Comparison of ENCODE assay signal across 11 cellular contexts in genomic region chr9:97502984-97503861, GRCh38. TPM values are rescaled to one million over a fixed set of nuclear protein-coding genes. Genes with fewer than 3 reads are reported as not detected.
DNase-seq lines count a peak whose midpoint lies in the region; ATAC-seq and TF ChIP-seq lines count a peak whose summit lies in the region.
"Had no signal": no experiment of that assay in that cellular context is flagged by ENCODE, and none has a peak within 500 bp of the region (broad histone marks: within the 10 kb centered on the region; RNA-seq: fewer than 3 reads in every experiment).

No MANE protein-coding gene starts in this region.

- TF ChIP-seq CTCF in GM06990 (IDR thresholded peaks at IDR 0.05; ENCODE audit: insufficient read depth, low read length, poor library complexity, severe bottlenecking), result no peak

- H3K9me3 ChIP-seq in esophagus (ENCODE audit: control insufficient read depth in 2 of 2, insufficient read depth in 1 of 2, low read depth in 1 of 2, low read length in 1 of 2), result no peaks in the 10 kb centered on the region
- peaks cover 0 to 7% of the 10 kb centered on the region in 2 donors for H3K9me3 ChIP-seq in neuronal stem cell (replicated peaks in 1 of 2; ENCODE audit: control insufficient read depth in 2 of 2, insufficient read depth in 1 of 2, low read depth in 1 of 2, low read length in 2 of 2)
- H3K9me3 ChIP-seq: neutrophil had no signal

- no peak overlapping the region for H3K4ac ChIP-seq in neuronal stem cell (ENCODE audit: low read length)

- no peaks in the 10 kb centered on the region for H3K79me1 ChIP-seq in neuronal stem cell (ENCODE audit: low read depth, low read length)

- H3K18ac ChIP-seq in neuronal stem cell (ENCODE audit: low read length), result peak overlapping the region; percentile 51

- H4K91ac ChIP-seq in neuronal stem cell (ENCODE audit: low read depth, low read length, poor library complexity), result no peak overlapping the region

- ATAC-seq in GM19397 (IDR thresholded peaks at IDR 0.05; ENCODE audit: unreplicated experiment) (no peak), HG03354 (IDR thresholded peaks at IDR 0.05; ENCODE audit: poor library complexity, severe bottlenecking, unreplicated experiment) (no peak), GM19463 (IDR thresholded peaks at IDR 0.05; ENCODE audit: unreplicated experiment) (no peak)

- WGBS in esophagus, 2 donors, result 46 to 50% methylated on average over 17 of the region's 17 CpGs
- WGBS in neuronal stem cell (ENCODE audit: extremely low coverage in 2 of 2, insufficient read length in 2 of 2, insufficient replicate concordance in 1 of 2), 2 donors, result no CpG with 5 or more reads among the region's 17 CpGs

- no peak overlapping the region for H2BK5ac ChIP-seq in neuronal stem cell (ENCODE audit: low read length)

- H2BK120ac ChIP-seq in neuronal stem cell (ENCODE audit: low read depth, low read length), result no peak overlapping the region

- H3K27me3 ChIP-seq in GM06990 (replicated peaks; ENCODE audit: control insufficient read depth, insufficient read depth, low read length), result no peaks in the 10 kb centered on the region
- peaks cover 0 to 12% of the 10 kb centered on the region in 2 donors for H3K27me3 ChIP-seq in esophagus (ENCODE audit: control insufficient read depth in 1 of 2, insufficient read depth in 2 of 2, low read length in 2 of 2)
- H3K27me3 ChIP-seq in neuronal stem cell (ENCODE audit: control insufficient read depth in 3 of 3, insufficient read depth in 3 of 3, low read depth in 1 of 3, low read length in 3 of 3), result peaks cover 15 to 71% (median 45%) of the 10 kb centered on the region in 3 experiments

- H3K27ac ChIP-seq in esophagus (ENCODE audit: low read depth in 2 of 2, low read length in 1 of 2) (peak overlapping the region; percentile 55 to 69), neuronal stem cell (replicated peaks; ENCODE audit: low read length) (no peak overlapping the region)
- H3K27ac ChIP-seq: neutrophil had no signal

- no peak overlapping the region for H2BK12ac ChIP-seq in neuronal stem cell (ENCODE audit: low read length)

- H3K36me3 ChIP-seq in GM06990 (ENCODE audit: control insufficient read depth, insufficient read depth, low read length) (no peaks in the 10 kb centered on the region), esophagus (ENCODE audit: control insufficient read depth in 2 of 2, insufficient read depth in 2 of 2, low read length in 1 of 2) (no peaks in the 10 kb centered on the region), neuronal stem cell (replicated peaks in 1 of 2; ENCODE audit: control insufficient read depth in 2 of 2, insufficient read depth in 2 of 2, low read length in 2 of 2) (no peaks in the 10 kb centered on the region)
- H3K36me3 ChIP-seq: neutrophil had no signal

- H3K4me3 ChIP-seq in GM06990 (replicated peaks; ENCODE audit: low read depth, low read length) (peak overlapping the region; percentile 83), esophagus (ENCODE audit: low read depth in 1 of 2, low read length in 2 of 2) (peak overlapping the region; percentile 59 to 61), neuronal stem cell (ENCODE audit: low read length in 2 of 2) (no peak overlapping the region)

- H3K14ac ChIP-seq in neuronal stem cell (ENCODE audit: low read length), result no peak overlapping the region

- peak overlapping the region; percentile 64 for H3K9ac ChIP-seq in neuronal stem cell (ENCODE audit: low read depth, low read length, poor library complexity)

- H3K4me2 ChIP-seq in neuronal stem cell (ENCODE audit: insufficient read depth, low read length, poor library complexity, severe bottlenecking), result peak overlapping the region; percentile 98

- H2AFZ ChIP-seq in neuronal stem cell (ENCODE audit: low read length), result peak overlapping the region; percentile 83

- H4K8ac ChIP-seq in neuronal stem cell (ENCODE audit: low read depth, low read length), result no peak overlapping the region

- H3K4me1 ChIP-seq in esophagus (ENCODE audit: control insufficient read depth in 2 of 2, insufficient read depth in 2 of 2, low read length in 1 of 2), result peaks cover 3 to 5% of the 10 kb centered on the region in 2 donors
- H3K4me1 ChIP-seq in neuronal stem cell (ENCODE audit: control insufficient read depth in 2 of 2, insufficient read depth in 1 of 2, low read depth in 1 of 2, low read length in 2 of 2), result peaks cover 0 to 7% of the 10 kb centered on the region in 2 donors

- H3K23ac ChIP-seq in neuronal stem cell (ENCODE audit: low read depth, low read length, poor library complexity), result no peak overlapping the region

- H2AK5ac ChIP-seq in neuronal stem cell (ENCODE audit: low read depth, low read length), result no peak overlapping the region

- DNase-seq in GM06990 (ENCODE audit: extremely low read depth, insufficient read length) (peak; percentile 30), SK-N-DZ (ENCODE audit: low spot score) (peak; percentile 6), neuronal stem cell (ENCODE audit: low spot score) (no peak), nucleus accumbens (lab: John Stamatoyannopoulos, UW) (no peak)
- DNase-seq: GDM1, trophoblast cell had no signal

- no peak overlapping the region for H2BK15ac ChIP-seq in neuronal stem cell (ENCODE audit: low read length)

RNA-seq across cellular contexts. Expression of gene TMOD1, which starts 1.8 kb away (rescaled TPM):
- 12.1 and 13.2 TPM in 2 replicates for polyA plus RNA-seq in SK-N-DZ (2014; cell fraction: cytosol; rRNA removed)
- polyA plus RNA-seq in SK-N-DZ (2014; cell fraction: nucleus; rRNA removed), result 9.4 and 9.9 TPM in 2 replicates
- polyA plus RNA-seq in esophagus, result 1 to 10 TPM; 3.2 to 7.1 TPM
- polyA plus RNA-seq in neuronal stem cell (2013, experiment 1 of 2), result 0.15 TPM
- 0.21 TPM for polyA plus RNA-seq in neuronal stem cell (2013, experiment 2 of 2)

Comparison
In these comparisons a context has a peak if more than half of its experiments do, and no peak if none do; other contexts are left out.
1. DNase-seq: peak in GM06990 (single experiment) and SK-N-DZ (single experiment); none in neuronal stem cell (single experiment) and nucleus accumbens (0 of 56).
2. H3K4me3 ChIP-seq: peak in GM06990 (single experiment) and esophagus (2 of 2); none in neuronal stem cell (0 of 2).